18 cellular contexts compared by ENCODE assay signal in genomic region chr20:43727980-43728590, GRCh38. TPM values are rescaled to one million over a fixed set of nuclear protein-coding genes. Genes with fewer than 3 reads are reported as not detected.
DNase-seq lines count a peak whose midpoint lies in the region; ATAC-seq and TF ChIP-seq lines count a peak whose summit lies in the region.
"Had no signal": no experiment of that assay in that cellular context is flagged by ENCODE, and none has a peak within 500 bp of the region (broad histone marks: within the 10 kb centered on the region; RNA-seq: fewer than 3 reads in every experiment).

No MANE protein-coding gene starts in this region.

- CTCF ChIA-PET in activated CD4-positive, alpha-beta T cell treated with anti-CD3 and anti-CD28 coated beads, Interleukin-2, amount 10 ng/mL, durations not matched to agents 7 days and 5 days (lab: Charles Lee), result interaction anchor here (0.7 to 2.4 kb wide), 8 partner anchors 7 to 353 kb away, joined by 3 to 9 read pairs (median 3); no protein-coding TSS in a partner anchor
- CTCF ChIA-PET in HEK293T (lab: Yijun Ruan, JAX), result no interaction called here

- H3K27ac Mint-ChIP-seq in activated CD4-positive, alpha-beta T cell treated with anti-CD3 and anti-CD28 coated beads, Interleukin-2, amount 10 ng/mL, durations not matched to agents 7 days and 5 days, result peak overlapping the region; percentile 32

- no peaks in the 10 kb centered on the region for H3K27me3 Mint-ChIP-seq in activated CD4-positive, alpha-beta T cell treated with anti-CD3 and anti-CD28 coated beads, Interleukin-2, amount 10 ng/mL, durations not matched to agents 7 days and 5 days
- H3K27me3 Mint-ChIP-seq: stimulated activated naive CD8-positive, alpha-beta T cell treated with anti-CD3 and anti-CD28 coated beads, Interleukin-15, amount 100 ng/mL, for 72 hours had no signal

- in situ Hi-C loops in KBM-7 (cut with MboI; ENCODE audit: low pct_unique_long_range_greater_than_20kb, low sequenced_read_pairs), result no loop called here

- H3K9me3 Mint-ChIP-seq in activated CD4-positive, alpha-beta T cell treated with anti-CD3 and anti-CD28 coated beads, Interleukin-2, amount 10 ng/mL, durations not matched to agents 7 days and 5 days, result peaks cover 10% of the 10 kb centered on the region

- peak; percentile 23 for DNase-seq in activated CD4-positive, alpha-beta T cell treated with anti-CD3 and anti-CD28 coated beads, Interleukin-2, amount 10 ng/mL, durations not matched to agents 7 days and 5 days
- no peak for DNase-seq in activated CD4-positive, alpha-beta T cell treated with anti-CD3 and anti-CD28 coated beads, Interleukin-2, amount 50 U/mL, for 4 hours
- DNase-seq in NCI-H526 treated with DMSO at 0.1 percent for 48 hours (lab: John Stamatoyannopoulos, UW) (peak; percentile 77), left colon (no peak), OCI-M2 (lab: John Stamatoyannopoulos, UW; ENCODE audit: unreplicated experiment) (no peak), HEK293T (ENCODE audit: extremely low spot score) (no peak), KBM-7 (no peak)
- DNase-seq: activated T-cell treated with anti-CD3 and anti-CD28 coated beads, Interleukin-2, amount 50 U/mL, for 24 hours; effector CD4-positive, alpha-beta T cell; NCI-H446 treated with DMSO at 0.1 percent for 48 hours; Right ventricle myocardium superior; stimulated activated CD4-positive, alpha-beta T cell treated with anti-CD3 and anti-CD28 coated beads, Interleukin-2, amount 100 ng/mL, for 48 hours; stimulated activated naive CD8-positive, alpha-beta T cell treated with anti-CD3 and anti-CD28 coated beads, Interleukin-15, amount 100 ng/mL, for 72 hours had no signal

- POLR2A ChIA-PET in activated CD4-positive, alpha-beta T cell treated with anti-CD3 and anti-CD28 coated beads, Interleukin-2, amount 10 ng/mL, durations not matched to agents 7 days and 5 days (lab: Charles Lee), result no interaction called here
- POLR2A ChIA-PET in HEK293T (lab: Yijun Ruan, JAX), result no interaction called here

- H3K36me3 Mint-ChIP-seq in activated CD4-positive, alpha-beta T cell treated with anti-CD3 and anti-CD28 coated beads, Interleukin-2, amount 10 ng/mL, durations not matched to agents 7 days and 5 days (ENCODE audit: low read depth), result peaks cover 3% of the 10 kb centered on the region

- H3K4me3 Mint-ChIP-seq in activated CD4-positive, alpha-beta T cell treated with anti-CD3 and anti-CD28 coated beads, Interleukin-2, amount 10 ng/mL, durations not matched to agents 7 days and 5 days, result no peak overlapping the region
- H3K4me3 Mint-ChIP-seq: activated T-cell treated with anti-CD3 and anti-CD28 coated beads, Interleukin-2, amount 50 U/mL, for 24 hours; stimulated activated naive CD8-positive, alpha-beta T cell treated with anti-CD3 and anti-CD28 coated beads, Interleukin-15, amount 100 ng/mL, for 72 hours had no signal

- H3K4me1 Mint-ChIP-seq in activated CD4-positive, alpha-beta T cell treated with anti-CD3 and anti-CD28 coated beads, Interleukin-2, amount 10 ng/mL, durations not matched to agents 7 days and 5 days, result peaks cover 19% of the 10 kb centered on the region

- peak; percentile 60 for ATAC-seq in GM21529 (IDR thresholded peaks at IDR 0.05; ENCODE audit: unreplicated experiment)
- peak; percentile 42 for ATAC-seq in left colon
- ATAC-seq: stimulated activated naive CD8-positive, alpha-beta T cell treated with anti-CD3 and anti-CD28 coated beads, Interleukin-15, amount 100 ng/mL, for 72 hours had no signal

- intact Hi-C loops in left colon (cut with DNase I, micrococcal nuclease), result no loop called here

TF ChIP-seq in HEK293T, 16 proteins besides CTCF, POLR2A, EP300 and RAD21:
- TF ChIP-seq PKNOX1 (IDR thresholded peaks at IDR 0.05), result no peak
- TF ChIP-seq L3MBTL2 (conservative IDR thresholded peaks at IDR 0.05), result no peak
- no peak for TF ChIP-seq ELF4 (IDR thresholded peaks at IDR 0.05)
- TF ChIP-seq LEF1 (IDR thresholded peaks at IDR 0.05; ENCODE audit: borderline replicate concordance), result no peak
- TF ChIP-seq ARNT (IDR thresholded peaks at IDR 0.05), result no peak
- TF ChIP-seq NFRKB (IDR thresholded peaks at IDR 0.05), result no peak
- TF ChIP-seq ZNF384 (IDR thresholded peaks at IDR 0.05), result no peak
- TF ChIP-seq BHLHE40 (IDR thresholded peaks at IDR 0.05; ENCODE audit: borderline replicate concordance), result no peak
- TF ChIP-seq FOXA1 (IDR thresholded peaks at IDR 0.05), result no peak
- TF ChIP-seq TARDBP (IDR thresholded peaks at IDR 0.05), result no peak
- TF ChIP-seq SUZ12 (IDR thresholded peaks at IDR 0.05), result no peak
- no peak for TF ChIP-seq HDGF (IDR thresholded peaks at IDR 0.05; ENCODE audit: borderline replicate concordance)
- TF ChIP-seq FOXK2 (IDR thresholded peaks at IDR 0.05), result no peak
- TF ChIP-seq CTBP1 (IDR thresholded peaks at IDR 0.05; ENCODE audit: borderline replicate concordance), result no peak
- TF ChIP-seq SP1 (IDR thresholded peaks at IDR 0.05), result no peak
- TF ChIP-seq FOXM1 (IDR thresholded peaks at IDR 0.05; ENCODE audit: borderline replicate concordance), result no peak

RNA-seq across cellular contexts. Expression of gene GTSF1L, which starts 1.3 kb away (rescaled TPM):
- not detected for total RNA-seq in activated CD4-positive, alpha-beta T cell treated with anti-CD3 and anti-CD28 coated beads, Interleukin-2, amount 10 ng/mL, durations not matched to agents 7 days and 5 days
- total RNA-seq in left colon, result not detected
- total RNA-seq: Daoy, glomerular endothelial cell, M059J, pulmonary artery endothelial cell, Right ventricle myocardium superior had no signal

Comparison
In these comparisons a context has a peak if more than half of its experiments do, and no peak if none do; other contexts are left out.
1. DNase-seq: peak in activated CD4-positive, alpha-beta T cell treated with anti-CD3 and anti-CD28 coated beads, Interleukin-2, amount 10 ng/mL, durations not matched to agents 7 days and 5 days (single experiment) and NCI-H526 treated with DMSO at 0.1 percent for 48 hours (single experiment); none in activated CD4-positive, alpha-beta T cell treated with anti-CD3 and anti-CD28 coated beads, Interleukin-2, amount 50 U/mL, for 4 hours (0 of 2), left colon (0 of 2), OCI-M2 (single experiment), HEK293T (single experiment) and KBM-7 (single experiment).